8 cellular contexts compared by ENCODE assay signal in the genomic region with DNA sequence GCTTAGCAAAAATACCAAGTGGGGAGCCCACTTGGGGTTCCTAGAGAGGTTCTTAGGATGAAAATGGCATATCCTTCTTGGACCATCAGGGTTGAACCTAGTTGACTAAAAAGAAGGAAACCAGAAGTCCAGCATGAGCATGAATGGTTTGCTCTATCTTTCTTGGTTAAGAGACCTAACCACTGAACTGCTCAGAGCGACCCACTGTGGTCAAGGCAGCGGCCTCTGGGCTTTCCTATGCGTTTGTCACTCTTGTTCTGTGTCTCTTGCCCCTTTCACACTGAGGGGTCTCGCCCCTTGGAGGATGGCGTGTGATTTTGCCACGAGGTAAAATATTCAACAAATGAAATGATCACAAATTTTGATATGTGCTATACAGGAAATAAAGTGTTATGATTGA. TPM values are rescaled to one million over a fixed set of nuclear protein-coding genes. Genes with fewer than 3 reads are reported as not detected.
DNase-seq lines count a peak whose midpoint lies in the region; ATAC-seq and TF ChIP-seq lines count a peak whose summit lies in the region.

No MANE protein-coding gene starts in this region.

- H3K27me3 Mint-ChIP-seq in natural killer cell (ENCODE audit: low read depth in 2 of 2): no peaks in the 10 kb centered on the region

- H3K79me2 ChIP-seq in Karpas-422 (ENCODE audit: low read length): peaks cover 21% of the 10 kb centered on the region

- peaks cover 3% of the 10 kb centered on the region for H3K4me1 ChIP-seq in BE2C
- peaks cover 46% of the 10 kb centered on the region for H3K4me1 ChIP-seq in Karpas-422 (ENCODE audit: low read length)

- H3K27ac Mint-ChIP-seq in natural killer cell: no peak overlapping the region

- intact Hi-C loops in natural killer cell (cut with micrococcal nuclease): loop anchor here (1.0 kb wide), 1 partner anchor 105 kb away; a partner anchor contains a TSS

- peaks cover 13% of the 10 kb centered on the region in 2 donors for H3K4me1 Mint-ChIP-seq in natural killer cell

- ATAC-seq in natural killer cell: no peak
- ATAC-seq in HG03045 (IDR thresholded peaks at IDR 0.05; ENCODE audit: unreplicated experiment): no peak

- peak overlapping the region; percentile 74 for H3K4me2 ChIP-seq in Karpas-422 (ENCODE audit: low read depth, low read length, poor library complexity, severe bottlenecking)

- TF ChIP-seq CTCF in BE2C (IDR thresholded peaks at IDR 0.05; ENCODE audit: low read depth, low read length) (no peak), choroid plexus epithelial cell (conservative IDR thresholded peaks at IDR 0.05; ENCODE audit: low read depth, low read length) (no peak), natural killer cell (IDR thresholded peaks at IDR 0.05) (no peak)

- peak overlapping the region; percentile 13; the same call in 1 of the 2 replicates for H2AFZ ChIP-seq in Karpas-422 (ENCODE audit: low read length)

- peak overlapping the region; percentile 49 for H3K27ac ChIP-seq in Karpas-422 (ENCODE audit: low read length)

- H3K36me3 Mint-ChIP-seq in natural killer cell: no peaks in the 10 kb centered on the region

- H4K20me1 ChIP-seq in Karpas-422 (ENCODE audit: insufficient read depth, low read depth, low read length): peaks cover 12% of the 10 kb centered on the region; the same call in 1 of the 2 replicates

- H3K9me2 ChIP-seq in Karpas-422 (replicated peaks; ENCODE audit: insufficient read depth, low read length): no peaks in the 10 kb centered on the region

- H3K9me3 Mint-ChIP-seq in natural killer cell: no peaks in the 10 kb centered on the region

- DNase-seq in BE2C: no peak
- DNase-seq in Karpas-422: no peak
- no peak for DNase-seq in choroid plexus epithelial cell (ENCODE audit: low read depth)
- peak; percentile 28 for DNase-seq in natural killer cell
- no peak for DNase-seq in NCI-H146 (lab: John Stamatoyannopoulos, UW)
- DNase-seq in activated CD8-positive, alpha-beta memory T cell treated with anti-CD3 and anti-CD28 coated beads for 24 hours: no peak
- no peak for DNase-seq in midbrain (lab: John Stamatoyannopoulos, UW)

- no peaks in the 10 kb centered on the region for H3K9me3 ChIP-seq in BE2C
- H3K9me3 ChIP-seq in Karpas-422 (ENCODE audit: low read length): no peaks in the 10 kb centered on the region

- H3K36me3 ChIP-seq in BE2C (no peaks in the 10 kb centered on the region), Karpas-422 (ENCODE audit: insufficient read depth, low read length) (no peaks in the 10 kb centered on the region)

- H3K27me3 ChIP-seq in BE2C: no peaks in the 10 kb centered on the region
- H3K27me3 ChIP-seq in Karpas-422 (ENCODE audit: low read length): no peaks in the 10 kb centered on the region

- H3K9ac ChIP-seq in Karpas-422 (ENCODE audit: low read length): peak overlapping the region; percentile 60

- H3K4me3 ChIP-seq in BE2C (ENCODE audit: low read depth, low read length) (peak overlapping the region; percentile 43), Karpas-422 (ENCODE audit: low read length) (peak overlapping the region; percentile 57; the same call in 1 of the 2 replicates), choroid plexus epithelial cell (ENCODE audit: low read depth, low read length) (peak overlapping the region; percentile 40)

- H3K4me3 Mint-ChIP-seq in natural killer cell: no peak overlapping the region

RNA-seq across cellular contexts. Expression of a gene that starts 0.5 kb away (rescaled TPM):
- polyA plus RNA-seq in BE2C (2012; ENCODE audit: insufficient read depth, insufficient read length, low read depth): 23.4 TPM
- 10.3 and 34.4 TPM in 2 replicates for total RNA-seq in Karpas-422 (2014; rRNA removed; shearing (Covaris generic); ENCODE audit: low replicate concordance)
- total RNA-seq in natural killer cell: 10 to 100 TPM; 10.2 to 15.6 (median 11.6) TPM

RNA-seq across cellular contexts. Expression of a gene that starts 14.3 kb away (rescaled TPM):
- polyA plus RNA-seq in BE2C (2012; ENCODE audit: insufficient read depth, insufficient read length, low read depth): 1.5 TPM
- 70.7 and 134 TPM in 2 replicates for total RNA-seq in Karpas-422 (2014; rRNA removed; shearing (Covaris generic); ENCODE audit: low replicate concordance)
- total RNA-seq in natural killer cell: 100 to 1,000 TPM in 1 of 3 donors, 10 to 100 TPM in 2; 48.9 to 101 (median 96.1) TPM

RNA-seq across cellular contexts. Expression of a gene that starts 19.9 kb away (rescaled TPM):
- polyA plus RNA-seq in BE2C (2012; ENCODE audit: insufficient read depth, insufficient read length, low read depth): 10.7 TPM
- 71.0 and 82.4 TPM in 2 replicates for total RNA-seq in Karpas-422 (2014; rRNA removed; shearing (Covaris generic); ENCODE audit: low replicate concordance)
- 1 to 10 TPM; 2.1 to 4.8 (median 4.1) TPM for total RNA-seq in natural killer cell

RNA-seq across cellular contexts. Expression of a gene that starts 27.8 kb away (rescaled TPM):
- 31.2 TPM for polyA plus RNA-seq in BE2C (2012; ENCODE audit: insufficient read depth, insufficient read length, low read depth)
- 24.5 and 47.7 TPM in 2 replicates for total RNA-seq in Karpas-422 (2014; rRNA removed; shearing (Covaris generic); ENCODE audit: low replicate concordance)
- total RNA-seq in natural killer cell: 100 to 1,000 TPM; 191 to 315 (median 234) TPM

RNA-seq across cellular contexts. Expression of a gene that starts 38.3 kb away (rescaled TPM):
- 44.7 TPM for polyA plus RNA-seq in BE2C (2012; ENCODE audit: insufficient read depth, insufficient read length, low read depth)
- total RNA-seq in Karpas-422 (2014; rRNA removed; shearing (Covaris generic); ENCODE audit: low replicate concordance): 12.7 and 24.0 TPM in 2 replicates
- total RNA-seq in natural killer cell: 1,000 to 10,000 TPM in 1 of 3 donors, 100 to 1,000 TPM in 2; 636 to 1,422 (median 923) TPM

Comparison
In these comparisons a context has a peak if more than half of its experiments do, and no peak if none do; other contexts are left out.
1. RNA of a gene that starts 19.9 kb away (total RNA-seq): 71.0 to 82.4 TPM in Karpas-422; 2.1 to 4.8 TPM in natural killer cell; every median in the first group is over 10 times any median in the second.
2. Peak in every context shown above with its lines, with median percentiles within 50 percentile points of each other: H3K4me3 ChIP-seq.